22 cellular contexts compared by ENCODE assay signal in the genomic region with DNA sequence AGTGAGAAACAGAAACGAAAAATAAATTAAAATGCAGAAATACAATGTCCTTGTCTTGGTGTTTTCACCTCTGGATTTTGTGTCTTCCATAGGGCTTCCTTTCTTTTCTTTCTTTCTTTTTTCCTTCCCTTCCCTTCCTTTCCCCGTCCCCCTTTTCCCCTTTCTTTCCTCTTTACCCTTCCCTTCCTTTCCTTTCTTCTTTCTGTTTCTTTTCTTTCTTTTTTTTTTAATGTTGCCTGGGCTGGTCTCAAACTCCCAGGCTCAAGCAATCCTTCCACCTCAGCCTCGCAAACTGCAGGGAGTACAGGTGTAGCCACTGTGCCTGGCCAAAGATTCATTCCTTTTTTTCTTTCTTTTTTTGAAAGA. TPM values are rescaled to one million over a fixed set of nuclear protein-coding genes. Genes with fewer than 3 reads are reported as not detected.
DNase-seq lines count a peak whose midpoint lies in the region; ATAC-seq and TF ChIP-seq lines count a peak whose summit lies in the region.
"Had no signal": no experiment of that assay in that cellular context is flagged by ENCODE, and none has a peak within 500 bp of the region (broad histone marks: within the 10 kb centered on the region; RNA-seq: fewer than 3 reads in every experiment).

No MANE protein-coding gene starts in this region.

- no peaks in the 10 kb centered on the region for H3K4me1 ChIP-seq in HEK293 (ENCODE audit: control insufficient read depth, insufficient read depth, low read length)
- H3K4me1 ChIP-seq: A549, lower lobe of right lung, thyroid gland had no signal

- TF ChIP-seq CTCF in HEK293 (tag by site-specific recombination; IDR thresholded peaks at IDR 0.05) (no peak), nephron progenitor cell (IDR thresholded peaks at IDR 0.05) (no peak)

- no peaks in the 10 kb centered on the region for H3K9me3 ChIP-seq in HEK293 (ENCODE audit: control insufficient read depth, insufficient read depth, low read depth, low read length)
- H3K9me3 ChIP-seq: A549, lower lobe of right lung, thyroid gland had no signal

- H3K4me1 Mint-ChIP-seq in activated CD4-positive, alpha-beta T cell treated with anti-CD3 and anti-CD28 coated beads, Interleukin-2, amount 10 ng/mL, durations not matched to agents 24 days and 14 days = peaks cover 15% of the 10 kb centered on the region
- H3K4me1 Mint-ChIP-seq in activated T-helper 17 cell treated with anti-CD3 and anti-CD28 coated beads, Interleukin-2, amount 50 U/mL, for 72 hours = peaks cover 12% of the 10 kb centered on the region
- H3K4me1 Mint-ChIP-seq in nephron progenitor cell = peaks cover 6% of the 10 kb centered on the region

- H3K4me3 ChIP-seq in HEK293 (ENCODE audit: low read depth, low read length) = no peak overlapping the region
- H3K4me3 ChIP-seq: A549, lower lobe of right lung, skin epidermis, thyroid gland had no signal

- CTCF ChIA-PET in HEK293 (lab: Yijun Ruan, JAX) = no interaction called here

- ATAC-seq in activated T-helper 17 cell treated with anti-CD3 and anti-CD28 coated beads, Interleukin-2, amount 50 U/mL, for 72 hours (replicated peaks) = no peak
- ATAC-seq in HG03135 (IDR thresholded peaks at IDR 0.05; ENCODE audit: unreplicated experiment) (no peak), GM18868 (IDR thresholded peaks at IDR 0.05; ENCODE audit: unreplicated experiment) (no peak)

- POLR2A ChIA-PET in HEK293 (lab: Yijun Ruan, JAX) = no interaction called here

- peak overlapping the region; percentile 25 for H3K4me3 Mint-ChIP-seq in activated CD4-positive, alpha-beta T cell treated with anti-CD3 and anti-CD28 coated beads, Interleukin-2, amount 10 ng/mL, durations not matched to agents 24 days and 14 days
- H3K4me3 Mint-ChIP-seq in activated T-helper 17 cell treated with anti-CD3 and anti-CD28 coated beads, Interleukin-2, amount 50 U/mL, for 72 hours = peak overlapping the region; percentile 41
- no peak overlapping the region for H3K4me3 Mint-ChIP-seq in nephron progenitor cell

- peak overlapping the region; percentile 66 for H3K27ac Mint-ChIP-seq in activated CD4-positive, alpha-beta T cell treated with anti-CD3 and anti-CD28 coated beads, Interleukin-2, amount 10 ng/mL, durations not matched to agents 24 days and 14 days
- H3K27ac Mint-ChIP-seq in activated T-helper 17 cell treated with anti-CD3 and anti-CD28 coated beads, Interleukin-2, amount 50 U/mL, for 72 hours = peak overlapping the region; percentile 85
- H3K27ac Mint-ChIP-seq in nephron progenitor cell = peak overlapping the region; percentile 29

- H3K36me3 Mint-ChIP-seq in activated CD4-positive, alpha-beta T cell treated with anti-CD3 and anti-CD28 coated beads, Interleukin-2, amount 10 ng/mL, durations not matched to agents 24 days and 14 days (ENCODE audit: low read depth) = no peaks in the 10 kb centered on the region
- H3K36me3 Mint-ChIP-seq in activated T-helper 17 cell treated with anti-CD3 and anti-CD28 coated beads, Interleukin-2, amount 50 U/mL, for 72 hours (ENCODE audit: low read depth) = no peaks in the 10 kb centered on the region
- H3K36me3 Mint-ChIP-seq in nephron progenitor cell (ENCODE audit: low read depth) = peaks cover 15% of the 10 kb centered on the region

- H3K9me3 Mint-ChIP-seq in activated CD4-positive, alpha-beta T cell treated with anti-CD3 and anti-CD28 coated beads, Interleukin-2, amount 10 ng/mL, durations not matched to agents 24 days and 14 days = no peaks in the 10 kb centered on the region
- H3K9me3 Mint-ChIP-seq in activated T-helper 17 cell treated with anti-CD3 and anti-CD28 coated beads, Interleukin-2, amount 50 U/mL, for 72 hours = no peaks in the 10 kb centered on the region
- no peaks in the 10 kb centered on the region for H3K9me3 Mint-ChIP-seq in nephron progenitor cell

- no peak overlapping the region for H3K27ac ChIP-seq in HEK293 (ENCODE audit: extremely low read depth, low read depth, low read length)
- H3K27ac ChIP-seq: A549, lower lobe of right lung, thyroid gland, VCaP had no signal

- no peaks in the 10 kb centered on the region for H3K27me3 Mint-ChIP-seq in activated CD4-positive, alpha-beta T cell treated with anti-CD3 and anti-CD28 coated beads, Interleukin-2, amount 10 ng/mL, durations not matched to agents 24 days and 14 days
- no peaks in the 10 kb centered on the region for H3K27me3 Mint-ChIP-seq in activated T-helper 17 cell treated with anti-CD3 and anti-CD28 coated beads, Interleukin-2, amount 50 U/mL, for 72 hours
- no peaks in the 10 kb centered on the region for H3K27me3 Mint-ChIP-seq in nephron progenitor cell (ENCODE audit: low read depth, poor library complexity)

- intact Hi-C loops in activated CD4-positive, alpha-beta T cell treated with anti-CD3 and anti-CD28 coated beads, Interleukin-2, amount 10 ng/mL, durations not matched to agents 24 days and 14 days (cut with micrococcal nuclease) = no loop called here

- no peak for DNase-seq in activated CD4-positive, alpha-beta T cell treated with anti-CD3 and anti-CD28 coated beads, Interleukin-2, amount 10 ng/mL, durations not matched to agents 24 days and 14 days
- no peak for DNase-seq in activated CD4-positive, alpha-beta T cell treated with anti-CD3 and anti-CD28 coated beads, Interleukin-2, amount 50 U/mL, for 48 hours
- DNase-seq in nephron progenitor cell (no peak), cortex of kidney (lab: John Stamatoyannopoulos, UW) (no peak)
- DNase-seq: activated CD8-positive, alpha-beta memory T cell treated with anti-CD3 and anti-CD28 coated beads, Interleukin-2, amount 50 U/mL, for 4 hours; amygdala; central memory CD4-positive, alpha-beta T cell; effector CD4-positive, alpha-beta T cell; HCEC 1CT; head of caudate nucleus; lower lobe of right lung; NCI-H2227 treated with DMSO at 0.1 percent for 48 hours; posterior cingulate gyrus; stimulated activated CD4-positive, alpha-beta T cell treated with anti-CD3 and anti-CD28 coated beads, Interleukin-4, amount 100 ng/mL, for 24 hours; thyroid gland had no signal

- H3K36me3 ChIP-seq in HEK293 (ENCODE audit: control insufficient read depth in 2 of 2, insufficient read depth in 1 of 2, low read length in 2 of 2) = peaks cover 4 to 31% of the 10 kb centered on the region in 2 experiments; a peak in 2 of 3 replicates

TF ChIP-seq in HEK293, 187 proteins besides CTCF, POLR2A, EP300 and RAD21:
- TF ChIP-seq PRDM1 (tag by site-specific recombination; IDR thresholded peaks at IDR 0.05) (peak; percentile 64), ZBTB20 (tag by site-specific recombination; IDR thresholded peaks at IDR 0.05) (no peak)

RNA-seq across cellular contexts. Expression of a gene that starts 8.8 kb away (rescaled TPM):
- 0.33 and 0.42 TPM in 2 replicates for total RNA-seq in activated CD4-positive, alpha-beta T cell treated with anti-CD3 and anti-CD28 coated beads, Interleukin-2, amount 10 ng/mL, durations not matched to agents 24 days and 14 days
- total RNA-seq in activated T-helper 17 cell treated with anti-CD3 and anti-CD28 coated beads, Interleukin-2, amount 50 U/mL, for 72 hours = under 1 TPM; 0.22 to 0.48 TPM

RNA-seq across cellular contexts. Expression of a gene that starts 12.9 kb away (rescaled TPM):
- total RNA-seq in activated CD4-positive, alpha-beta T cell treated with anti-CD3 and anti-CD28 coated beads, Interleukin-2, amount 10 ng/mL, durations not matched to agents 24 days and 14 days = 28.8 and 29.4 TPM in 2 replicates
- total RNA-seq in activated T-helper 17 cell treated with anti-CD3 and anti-CD28 coated beads, Interleukin-2, amount 50 U/mL, for 72 hours = 10 to 100 TPM; 19.6 to 20.5 TPM

RNA-seq across cellular contexts. Expression of a gene that starts 34.4 kb away (rescaled TPM):
- 42.5 and 45.1 TPM in 2 replicates for total RNA-seq in activated CD4-positive, alpha-beta T cell treated with anti-CD3 and anti-CD28 coated beads, Interleukin-2, amount 10 ng/mL, durations not matched to agents 24 days and 14 days
- total RNA-seq in activated T-helper 17 cell treated with anti-CD3 and anti-CD28 coated beads, Interleukin-2, amount 50 U/mL, for 72 hours = 10 to 100 TPM; 19.3 to 29.0 TPM

RNA-seq across cellular contexts. Expression of a gene that starts 47.0 kb away (rescaled TPM):
- total RNA-seq in activated CD4-positive, alpha-beta T cell treated with anti-CD3 and anti-CD28 coated beads, Interleukin-2, amount 10 ng/mL, durations not matched to agents 24 days and 14 days = 26.7 and 28.3 TPM in 2 replicates
- 10 to 100 TPM; 23.6 to 26.1 TPM for total RNA-seq in activated T-helper 17 cell treated with anti-CD3 and anti-CD28 coated beads, Interleukin-2, amount 50 U/mL, for 72 hours

Comparison
In these comparisons a context has a peak if more than half of its experiments do, and no peak if none do; other contexts are left out.
1. H3K27ac Mint-ChIP-seq: peak in every context shown above with its lines; median percentile 85 in activated T-helper 17 cell treated with anti-CD3 and anti-CD28 coated beads, Interleukin-2, amount 50 U/mL, for 72 hours; 66 in activated CD4-positive, alpha-beta T cell treated with anti-CD3 and anti-CD28 coated beads, Interleukin-2, amount 10 ng/mL, durations not matched to agents 24 days and 14 days; 29 in nephron progenitor cell.